Comparison of ENCODE assay signal across 15 cellular contexts in the genomic region with DNA sequence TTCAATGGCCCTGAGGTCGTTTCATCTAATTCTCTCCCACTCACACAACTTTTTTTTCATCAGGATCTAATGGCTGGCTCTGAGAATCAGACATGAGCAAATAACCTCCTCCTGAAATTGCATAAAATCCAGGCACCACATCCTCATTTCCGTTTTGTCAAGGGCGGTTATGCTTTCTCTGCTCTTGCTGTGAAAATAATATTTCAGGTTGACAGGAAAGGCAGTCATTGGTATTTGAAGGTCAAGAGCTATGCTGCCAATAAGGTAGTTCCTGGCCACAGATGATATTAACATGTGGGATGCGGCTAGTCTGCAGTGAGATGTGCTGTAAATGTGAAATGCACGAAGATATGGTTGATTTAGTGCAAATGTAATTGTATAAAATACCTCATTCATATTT.
A peak's percentile ranks its signal among the peaks of the same experiment; 100 is the strongest.
DNase-seq lines count a peak whose midpoint lies in the region; ATAC-seq and TF ChIP-seq lines count a peak whose summit lies in the region.
"Had no signal": no experiment of that assay in that cellular context is flagged by ENCODE, and none has a peak within 500 bp of the region (broad histone marks: within the 10 kb centered on the region; RNA-seq: fewer than 3 reads in every experiment).

No MANE protein-coding gene starts in this region.

- peak; percentile 30 for DNase-seq in SK-N-DZ (ENCODE audit: low spot score)
- DNase-seq in choroid plexus epithelial cell (ENCODE audit: low read depth): peak; percentile 6
- DNase-seq in HuH-7.5 (ENCODE audit: low spot score): no peak
- DNase-seq: C1 segment of cervical spinal cord; Calu3; CD4-positive, alpha-beta memory T cell; COR-L47; DMS53; DMS79 treated with DMSO at 0.1 percent for 48 hours; GF-D8; GOT3 had no signal

- no peak overlapping the region for H3K27ac Mint-ChIP-seq in activated T-helper 17 cell treated with anti-CD3 and anti-CD28 coated beads, Interleukin-2, amount 50 U/mL, for 72 hours
- H3K27ac Mint-ChIP-seq: CD4-positive, alpha-beta memory T cell had no signal

- no peak for TF ChIP-seq RAD21 in neural cell (conservative IDR thresholded peaks at IDR 0.05)

- no peaks in the 10 kb centered on the region for H3K4me1 Mint-ChIP-seq in activated T-helper 17 cell treated with anti-CD3 and anti-CD28 coated beads, Interleukin-2, amount 50 U/mL, for 72 hours
- H3K4me1 Mint-ChIP-seq: CD4-positive, alpha-beta memory T cell had no signal

- H3K27me3 Mint-ChIP-seq in activated T-helper 17 cell treated with anti-CD3 and anti-CD28 coated beads, Interleukin-2, amount 50 U/mL, for 72 hours: peaks cover 18% of the 10 kb centered on the region

- H3K4me3 Mint-ChIP-seq in activated T-helper 17 cell treated with anti-CD3 and anti-CD28 coated beads, Interleukin-2, amount 50 U/mL, for 72 hours: no peak overlapping the region
- H3K4me3 Mint-ChIP-seq: CD4-positive, alpha-beta memory T cell had no signal

- no peaks in the 10 kb centered on the region for H3F3A ChIP-seq in neural cell (ENCODE audit: insufficient read depth, low read length, poor library complexity, severe bottlenecking)

- ATAC-seq in activated T-helper 17 cell treated with anti-CD3 and anti-CD28 coated beads, Interleukin-2, amount 50 U/mL, for 72 hours (replicated peaks): no peak
- ATAC-seq in HG02571 (IDR thresholded peaks at IDR 0.05; ENCODE audit: unreplicated experiment): no peak

- H3K36me3 Mint-ChIP-seq in activated T-helper 17 cell treated with anti-CD3 and anti-CD28 coated beads, Interleukin-2, amount 50 U/mL, for 72 hours (ENCODE audit: low read depth): no peaks in the 10 kb centered on the region
- H3K36me3 Mint-ChIP-seq: CD4-positive, alpha-beta memory T cell had no signal

- no peaks in the 10 kb centered on the region for H3K9me3 Mint-ChIP-seq in activated T-helper 17 cell treated with anti-CD3 and anti-CD28 coated beads, Interleukin-2, amount 50 U/mL, for 72 hours

- H3K4me2 ChIP-seq in neural cell (ENCODE audit: low read length): no peak overlapping the region

- no peak for TF ChIP-seq EP300 in neural cell (conservative IDR thresholded peaks at IDR 0.05; ENCODE audit: poor library complexity, severe bottlenecking)

- TF ChIP-seq CTCF in choroid plexus epithelial cell (conservative IDR thresholded peaks at IDR 0.05; ENCODE audit: low read depth, low read length) (no peak), neural cell (IDR thresholded peaks at IDR 0.05; ENCODE audit: poor library complexity, severe bottlenecking) (no peak)

- H3K27ac ChIP-seq in neural cell (ENCODE audit: low read length): no peak overlapping the region

- no peaks in the 10 kb centered on the region for H4K20me1 ChIP-seq in neural cell (ENCODE audit: insufficient read depth)

- no peaks in the 10 kb centered on the region for H3K9me3 ChIP-seq in neural cell (ENCODE audit: low read length)
- H3K9me3 ChIP-seq: HAP-1 had no signal

- H3K9me2 ChIP-seq in neural cell (ENCODE audit: insufficient read depth, low read length): no peaks in the 10 kb centered on the region

- H3K4me3 ChIP-seq in choroid plexus epithelial cell (ENCODE audit: low read depth, low read length): no peak overlapping the region
- H3K4me3 ChIP-seq in neural cell (ENCODE audit: low read length): no peak overlapping the region
- H3K4me3 ChIP-seq: HAP-1 had no signal

- H3K9ac ChIP-seq in neural cell (ENCODE audit: low read length): no peak overlapping the region

- H3K27me3 ChIP-seq in neural cell (ENCODE audit: insufficient read depth, low read depth, low read length): no peaks in the 10 kb centered on the region

- H2AFZ ChIP-seq in neural cell (ENCODE audit: low read depth, low read length): no peak overlapping the region

- H3K36me3 ChIP-seq in neural cell (ENCODE audit: insufficient read depth, low read length): no peaks in the 10 kb centered on the region
- H3K36me3 ChIP-seq: HAP-1 had no signal

- no peaks in the 10 kb centered on the region for H3K79me2 ChIP-seq in neural cell (replicated peaks; ENCODE audit: insufficient read depth, low read length)

TF ChIP-seq in neural cell, 6 proteins besides CTCF, POLR2A, EP300 and RAD21:
- no peak for TF ChIP-seq MXI1 (conservative IDR thresholded peaks at IDR 0.05; ENCODE audit: poor library complexity, severe bottlenecking)
- peak; percentile 32 for TF ChIP-seq POLR2AphosphoS5 (IDR thresholded peaks at IDR 0.05)
- TF ChIP-seq, protein P1, sequence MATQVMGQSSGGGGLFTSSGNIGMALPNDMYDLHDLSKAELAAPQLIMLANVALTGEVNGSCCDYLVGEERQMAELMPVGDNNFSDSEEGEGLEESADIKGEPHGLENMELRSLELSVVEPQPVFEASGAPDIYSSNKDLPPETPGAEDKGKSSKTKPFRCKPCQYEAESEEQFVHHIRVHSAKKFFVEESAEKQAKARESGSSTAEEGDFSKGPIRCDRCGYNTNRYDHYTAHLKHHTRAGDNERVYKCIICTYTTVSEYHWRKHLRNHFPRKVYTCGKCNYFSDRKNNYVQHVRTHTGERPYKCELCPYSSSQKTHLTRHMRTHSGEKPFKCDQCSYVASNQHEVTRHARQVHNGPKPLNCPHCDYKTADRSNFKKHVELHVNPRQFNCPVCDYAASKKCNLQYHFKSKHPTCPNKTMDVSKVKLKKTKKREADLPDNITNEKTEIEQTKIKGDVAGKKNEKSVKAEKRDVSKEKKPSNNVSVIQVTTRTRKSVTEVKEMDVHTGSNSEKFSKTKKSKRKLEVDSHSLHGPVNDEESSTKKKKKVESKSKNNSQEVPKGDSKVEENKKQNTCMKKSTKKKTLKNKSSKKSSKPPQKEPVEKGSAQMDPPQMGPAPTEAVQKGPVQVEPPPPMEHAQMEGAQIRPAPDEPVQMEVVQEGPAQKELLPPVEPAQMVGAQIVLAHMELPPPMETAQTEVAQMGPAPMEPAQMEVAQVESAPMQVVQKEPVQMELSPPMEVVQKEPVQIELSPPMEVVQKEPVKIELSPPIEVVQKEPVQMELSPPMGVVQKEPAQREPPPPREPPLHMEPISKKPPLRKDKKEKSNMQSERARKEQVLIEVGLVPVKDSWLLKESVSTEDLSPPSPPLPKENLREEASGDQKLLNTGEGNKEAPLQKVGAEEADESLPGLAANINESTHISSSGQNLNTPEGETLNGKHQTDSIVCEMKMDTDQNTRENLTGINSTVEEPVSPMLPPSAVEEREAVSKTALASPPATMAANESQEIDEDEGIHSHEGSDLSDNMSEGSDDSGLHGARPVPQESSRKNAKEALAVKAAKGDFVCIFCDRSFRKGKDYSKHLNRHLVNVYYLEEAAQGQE (IDR thresholded peaks at IDR 0.05; ENCODE audit: borderline replicate concordance): no peak
